In the genomic region with DNA sequence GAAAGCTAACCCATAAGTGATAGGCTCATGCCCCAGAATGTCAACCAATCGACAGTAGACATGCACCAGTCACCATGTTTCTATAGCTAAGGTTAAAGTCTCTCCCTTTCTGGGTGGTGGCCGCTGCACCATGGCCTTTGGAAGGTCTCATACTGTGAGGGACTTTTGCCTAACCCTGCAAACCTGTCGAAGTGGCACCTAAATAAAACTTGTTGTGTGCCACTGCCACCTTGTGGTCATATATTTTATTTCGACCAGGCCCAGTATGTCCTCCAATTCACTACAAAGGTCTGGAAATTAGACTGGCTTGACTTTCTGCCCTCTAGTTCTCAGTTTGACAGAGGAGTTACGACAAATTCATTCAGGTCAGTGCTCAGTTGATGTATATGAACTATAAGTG, we compare ENCODE assay signal across 8 cellular contexts.
DNase-seq lines count a peak whose midpoint lies in the region; ATAC-seq, FAIRE-seq and TF ChIP-seq lines count a peak whose summit lies in the region.

No MANE protein-coding gene starts in this region.

- no peaks in the 10 kb centered on the region for H3K36me3 ChIP-seq in endothelial cell of umbilical vein (ENCODE audit: control insufficient read depth in 2 of 2, extremely low read depth in 1 of 2, insufficient read depth in 2 of 2, low read length in 2 of 2)

- no peaks in the 10 kb centered on the region for H3K9me3 ChIP-seq in endothelial cell of umbilical vein (replicated peaks; ENCODE audit: control insufficient read depth, insufficient read depth, low read length)

- no peak overlapping the region for H3K4me2 ChIP-seq in endothelial cell of umbilical vein (ENCODE audit: insufficient read depth, low read length)

- H3K27me3 Mint-ChIP-seq in nephron (ENCODE audit: low read depth) = peaks cover 4% of the 10 kb centered on the region

- no peaks in the 10 kb centered on the region for H3K4me1 ChIP-seq in endothelial cell of umbilical vein (ENCODE audit: control insufficient read depth, extremely low read depth, insufficient read depth, low read length)

- no peak overlapping the region for H3K4me3 Mint-ChIP-seq in nephron

- H3K4me3 ChIP-seq in WI38 (ENCODE audit: low read depth, low read length) = no peak overlapping the region
- no peak overlapping the region for H3K4me3 ChIP-seq in endothelial cell of umbilical vein (replicated peaks in 1 of 3; ENCODE audit: insufficient read depth in 1 of 3, low read depth in 1 of 3, low read length in 3 of 3)

- dilution Hi-C loops in endothelial cell of umbilical vein (cut with MboI; ENCODE audit: extremely low pct_ligation_motif_present, low sequenced_read_pairs) = no loop called here

- peak overlapping the region in 1 of 3 experiments; percentile 3 for H3K27ac Mint-ChIP-seq in nephron

- DNase-seq in AG09319 (ENCODE audit: extremely low read depth, low read depth) (no peak), GM12891 (ENCODE audit: insufficient read length, low spot score) (peak; percentile 3), NCI-H1105 (lab: John Stamatoyannopoulos, UW) (peak; percentile 37), endothelial cell of umbilical vein (ENCODE audit: low read depth, low spot score) (peak; percentile 44), epidermal melanocyte (ENCODE audit: insufficient read length, low spot score) (no peak)

- TF ChIP-seq POLR2A in GM12891 (IDR thresholded peaks at IDR 0.05; ENCODE audit: low read depth, low read length) (no peak), endothelial cell of umbilical vein (IDR thresholded peaks at IDR 0.05; ENCODE audit: low read depth, low read length) (no peak)

- peaks cover 26% of the 10 kb centered on the region for H3K9me3 Mint-ChIP-seq in nephron

- no peaks in the 10 kb centered on the region for H3K9me1 ChIP-seq in endothelial cell of umbilical vein (replicated peaks; ENCODE audit: control insufficient read depth, extremely low read depth, insufficient read depth, low read length)

- H3K79me2 ChIP-seq in endothelial cell of umbilical vein (ENCODE audit: control insufficient read depth, insufficient read depth, low read length) = no peaks in the 10 kb centered on the region

- CTCF ChIA-PET in endothelial cell of umbilical vein (lab: Charles Lee) = interaction anchor here (1.7 kb wide), 1 partner anchor 42 kb away, joined by 15 read pairs; no protein-coding TSS in a partner anchor

- FAIRE-seq in GM12891 (lab: Jason Lieb, UNC) (peak; percentile 96), endothelial cell of umbilical vein (lab: Jason Lieb, UNC) (peak; percentile 90)

- no peak overlapping the region for H3K9ac ChIP-seq in endothelial cell of umbilical vein (replicated peaks; ENCODE audit: extremely low read depth, insufficient read depth, low read length)

- H3K4me1 Mint-ChIP-seq in nephron = peaks cover 4% of the 10 kb centered on the region

- peak; percentile 38 for TF ChIP-seq CTCF in AG09319 (IDR thresholded peaks at IDR 0.05; ENCODE audit: low read depth, low read length)
- peak; percentile 34; the same call in 1 of the 2 replicates for TF ChIP-seq CTCF in WI38 (IDR thresholded peaks at IDR 0.05; ENCODE audit: low read depth, low read length)
- TF ChIP-seq CTCF in endothelial cell of umbilical vein (IDR thresholded peaks at IDR 0.05; ENCODE audit: extremely low read depth in 1 of 2, insufficient read depth in 1 of 2, low read depth in 1 of 2, low read length in 2 of 2) = peak; percentile 25 to 38
- peak in 2 of 3 experiments; percentile 31 to 42 for TF ChIP-seq CTCF in nephron (IDR thresholded peaks at IDR 0.05; ENCODE audit: unreplicated experiment in 3 of 3)

- H3K27me3 ChIP-seq in endothelial cell of umbilical vein (ENCODE audit: control insufficient read depth in 2 of 2, insufficient read depth in 2 of 2, low read length in 2 of 2) = no peaks in the 10 kb centered on the region

- no peaks in the 10 kb centered on the region for H4K20me1 ChIP-seq in endothelial cell of umbilical vein (replicated peaks; ENCODE audit: control insufficient read depth, extremely low read depth, insufficient read depth, low read length)

- no peak overlapping the region for H3K27ac ChIP-seq in endothelial cell of umbilical vein (ENCODE audit: insufficient read depth, low read depth, low read length)

- H2AFZ ChIP-seq in endothelial cell of umbilical vein (ENCODE audit: low read depth, low read length) = no peak overlapping the region

- ATAC-seq in HG02759 (IDR thresholded peaks at IDR 0.05; ENCODE audit: unreplicated experiment) = peak; percentile 94

- POLR2A ChIA-PET in endothelial cell of umbilical vein (lab: Charles Lee) = no interaction called here

- no TSS peak for BruUV-seq in endothelial cell of umbilical vein (replicated peaks; lab: Mats Ljungman, UMichigan)

- intact Hi-C loops in endothelial cell of umbilical vein (cut with micrococcal nuclease) = loop anchor here (1.0 to 2.0 kb wide), 2 partner anchors 42 to 543 kb away; no protein-coding TSS in a partner anchor

- H3K36me3 Mint-ChIP-seq in nephron (ENCODE audit: low read depth) = peaks cover 40% of the 10 kb centered on the region

TF ChIP-seq in GM12891, 5 proteins besides CTCF, POLR2A, EP300 and RAD21:
- TF ChIP-seq TAF1 (IDR thresholded peaks at IDR 0.05; ENCODE audit: low read depth, low read length) (no peak), POU2F2 (IDR thresholded peaks at IDR 0.05; ENCODE audit: low read depth, low read length) (no peak), SPI1 (IDR thresholded peaks at IDR 0.05; ENCODE audit: low read depth, low read length) (no peak), PAX5 (IDR thresholded peaks at IDR 0.05; ENCODE audit: insufficient read depth, low read length, severe bottlenecking) (no peak)

TF ChIP-seq in endothelial cell of umbilical vein, 7 proteins besides CTCF, POLR2A, EP300 and RAD21:
- TF ChIP-seq, protein P1, sequence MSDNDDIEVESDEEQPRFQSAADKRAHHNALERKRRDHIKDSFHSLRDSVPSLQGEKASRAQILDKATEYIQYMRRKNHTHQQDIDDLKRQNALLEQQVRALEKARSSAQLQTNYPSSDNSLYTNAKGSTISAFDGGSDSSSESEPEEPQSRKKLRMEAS (IDR thresholded peaks at IDR 0.05; ENCODE audit: insufficient read depth, insufficient read length) = no peak
- no peak for TF ChIP-seq EZH2 (IDR thresholded peaks at IDR 0.05; ENCODE audit: borderline replicate concordance, low read depth, low read length, severe bottlenecking)
- no peak for TF ChIP-seq JUN (IDR thresholded peaks at IDR 0.05; ENCODE audit: borderline replicate concordance, insufficient read depth, insufficient read length, low read depth)
- TF ChIP-seq FOS (IDR thresholded peaks at IDR 0.05; ENCODE audit: borderline replicate concordance, insufficient read depth, low read length) = no peak
- no peak for TF ChIP-seq MYC (IDR thresholded peaks at IDR 0.05; ENCODE audit: low read depth, low read length)
- TF ChIP-seq GATA2 (IDR thresholded peaks at IDR 0.05; ENCODE audit: insufficient read depth, insufficient read length, low read depth, low read length) = no peak
- no peak for TF ChIP-seq POLR2AphosphoS5 (IDR thresholded peaks at IDR 0.05; ENCODE audit: insufficient read depth, low read depth, low read length)

Comparison
In these comparisons a context has a peak if more than half of its experiments do, and no peak if none do; other contexts are left out.
1. DNase-seq: peak in GM12891 (single experiment), NCI-H1105 (single experiment) and endothelial cell of umbilical vein (single experiment); none in AG09319 (single experiment) and epidermal melanocyte (single experiment).
2. Peak in every context shown above with its lines, with median percentiles within 50 percentile points of each other: CTCF ChIP-seq.